In genomic region chr2:157262248-157262647, GRCh38 we compare ENCODE assay signal across 1 cellular context.
TF ChIP-seq lines count a peak whose summit lies in the region.

No MANE protein-coding gene starts in this region.

TF ChIP-seq in K562, 482 proteins besides CTCF, POLR2A, EP300 and RAD21 (continued from another document and continues in another):
- TF ChIP-seq RBM34 (IDR thresholded peaks at IDR 0.05; ENCODE audit: borderline replicate concordance, insufficient read depth, low read length) (no peak), USF2 (CRISPR knock-in tag; IDR thresholded peaks at IDR 0.05) (no peak), ZNF3 (CRISPR knock-in tag; IDR thresholded peaks at IDR 0.05) (no peak), TAF1 (IDR thresholded peaks at IDR 0.05; ENCODE audit: control insufficient read depth, extremely low read depth, insufficient read depth, low read length, severe bottlenecking) (peak; percentile 47), ELF4 (CRISPR knock-in tag; IDR thresholded peaks at IDR 0.05) (0 out of 2 replicates have a peak, but pooled peaks have one; percentile 29), ZNF175 (CRISPR knock-in tag; IDR thresholded peaks at IDR 0.05; ENCODE audit: low read depth) (peak; percentile 45; the same call in 1 of the 2 replicates), SMAD4 (CRISPR knock-in tag; conservative IDR thresholded peaks at IDR 0.05) (0 out of 2 replicates have a peak, but pooled peaks have one; percentile 3), FOXA3 (CRISPR knock-in tag; conservative IDR thresholded peaks at IDR 0.05 in 1 of 2, IDR thresholded peaks at IDR 0.05 in 1 of 2) (no peak), HMBOX1 (IDR thresholded peaks at IDR 0.05) (peak; percentile 94), SIN3A (IDR thresholded peaks at IDR 0.05; ENCODE audit: borderline replicate concordance in 2 of 2, control insufficient read depth in 1 of 2, low read depth in 2 of 2, low read length in 2 of 2) (peak in 1 of 2 experiments; percentile 42; a peak in 1 of 4 replicates), YBX1 (IDR thresholded peaks at IDR 0.05) (no peak), UBTF (IDR thresholded peaks at IDR 0.05; ENCODE audit: borderline replicate concordance in 1 of 2, low read depth in 2 of 2, low read length in 2 of 2) (no peak), L3MBTL2 (IDR thresholded peaks at IDR 0.05) (0 out of 2 replicates have a peak, but pooled peaks have one; percentile 22), CSDE1 (IDR thresholded peaks at IDR 0.05) (peak in 1 of 2 experiments; percentile 11; a peak in 1 of 4 replicates), CBX8 (IDR thresholded peaks at IDR 0.05; ENCODE audit: borderline replicate concordance, extremely low read depth, low read depth, low read length, poor library complexity, severe bottlenecking) (no peak), ZBTB5 (IDR thresholded peaks at IDR 0.05) (no peak), BRD9 (IDR thresholded peaks at IDR 0.05; ENCODE audit: low read depth, partially characterized antibody) (peak; percentile 22), ZNF717 (CRISPR knock-in tag; IDR thresholded peaks at IDR 0.05) (no peak), CBX2 (IDR thresholded peaks at IDR 0.05; ENCODE audit: insufficient read depth, low read length, poor library complexity, severe bottlenecking) (no peak), ZSCAN32 (CRISPR knock-in tag; IDR thresholded peaks at IDR 0.05) (no peak), CEBPB (tag; IDR thresholded peaks at IDR 0.05) (no peak), ZBTB49 (CRISPR knock-in tag; IDR thresholded peaks at IDR 0.05; ENCODE audit: borderline replicate concordance) (no peak), MAFK (IDR thresholded peaks at IDR 0.05; ENCODE audit: low read length) (no peak), ZNF766 (CRISPR knock-in tag; conservative IDR thresholded peaks at IDR 0.05) (0 out of 2 replicates have a peak, but pooled peaks have one; percentile 15), RERE (CRISPR knock-in tag; IDR thresholded peaks at IDR 0.05; ENCODE audit: borderline replicate concordance) (no peak), SREBF1 (IDR thresholded peaks at IDR 0.05; ENCODE audit: borderline replicate concordance, low read depth, low read length) (no peak), ZNF696 (CRISPR knock-in tag; conservative IDR thresholded peaks at IDR 0.05) (no peak), KLF1 (tag; IDR thresholded peaks at IDR 0.05) (no peak; the same call in 1 of the 2 replicates), HMG20B (CRISPR knock-in tag; IDR thresholded peaks at IDR 0.05) (no peak), MLLT1 (IDR thresholded peaks at IDR 0.05) (peak in 1 of 2 experiments; percentile 44; a peak in 2 of 4 replicates), NR4A1 (CRISPR knock-in tag; IDR thresholded peaks at IDR 0.05) (no peak), NR4A1 (tag; IDR thresholded peaks at IDR 0.05) (0 out of 2 replicates have a peak, but pooled peaks have one; percentile 15), ZNF668 (CRISPR knock-in tag; IDR thresholded peaks at IDR 0.05) (no peak), GMEB1 (CRISPR knock-in tag; IDR thresholded peaks at IDR 0.05) (no peak), DMBX1 (CRISPR knock-in tag; IDR thresholded peaks at IDR 0.05; ENCODE audit: borderline replicate concordance) (peak; percentile 70), ATF4 (CRISPR knock-in tag; IDR thresholded peaks at IDR 0.05) (0 out of 2 replicates have a peak, but pooled peaks have one; percentile 51), U2AF1 (optimal IDR thresholded peaks at IDR 0.05; ENCODE audit: low read depth, low read length) (no peak), NFRKB (IDR thresholded peaks at IDR 0.05; ENCODE audit: low read depth) (peak; percentile 72; the same call in 1 of the 2 replicates), MITF (IDR thresholded peaks at IDR 0.05) (no peak), TBL1XR1 (IDR thresholded peaks at IDR 0.05; ENCODE audit: low read length in 2 of 2) (0 out of 4 replicates have a peak, but pooled peaks of 1 of the 2 experiments have one; percentile 6), ZNF224 (CRISPR knock-in tag; IDR thresholded peaks at IDR 0.05) (no peak)
